ENCODE assay signal across 8 cellular contexts in genomic region chr1:6127587-6128163, GRCh38. TPM values are rescaled to one million over a fixed set of nuclear protein-coding genes. Genes with fewer than 3 reads are reported as not detected.
DNase-seq lines count a peak whose midpoint lies in the region; ATAC-seq and TF ChIP-seq lines count a peak whose summit lies in the region.

No MANE protein-coding gene starts in this region.

- no peaks in the 10 kb centered on the region for H3K27me3 ChIP-seq in naive thymus-derived CD4-positive, alpha-beta T cell (ENCODE audit: control insufficient read depth in 2 of 2, insufficient read depth in 2 of 2, low read length in 2 of 2)

- CTCF ChIA-PET in activated CD8-positive, alpha-beta T cell treated with anti-CD3 and anti-CD28 coated beads for 36 hours (lab: Charles Lee) = no interaction called here
- CTCF ChIA-PET in naive thymus-derived CD4-positive, alpha-beta T cell (lab: Charles Lee) = no interaction called here
- CTCF ChIA-PET in Calu3 (lab: Charles Lee) = interaction anchor here (1.0 kb wide), 1 partner anchor 8 kb away, joined by 3 read pairs; no protein-coding TSS in a partner anchor

- BruUV-seq in Calu3 (replicated peaks; lab: Mats Ljungman, UMichigan) = no TSS peak

- H3K9me3 ChIP-seq in naive thymus-derived CD4-positive, alpha-beta T cell (ENCODE audit: control insufficient read depth in 2 of 3, low read length in 3 of 3) = peaks cover 0 to 5% (median 0%) of the 10 kb centered on the region in 3 experiments

- H3K4me1 Mint-ChIP-seq in activated CD8-positive, alpha-beta T cell treated with anti-CD3 and anti-CD28 coated beads for 36 hours (ENCODE audit: low read depth) = peaks cover 9% of the 10 kb centered on the region
- H3K4me1 Mint-ChIP-seq in effector memory CD8-positive, alpha-beta T cell (ENCODE audit: low read depth in 2 of 2) = peaks cover 0 to 8% of the 10 kb centered on the region in 2 donors
- H3K4me1 Mint-ChIP-seq in naive thymus-derived CD4-positive, alpha-beta T cell = peaks cover 0 to 8% (median 0%) of the 10 kb centered on the region in 7 donors
- peaks cover 7% of the 10 kb centered on the region for H3K4me1 Mint-ChIP-seq in Calu3 (ENCODE audit: low read depth, unreplicated experiment)

- H3K4me3 ChIP-seq in naive thymus-derived CD4-positive, alpha-beta T cell (ENCODE audit: low read length) = no peak overlapping the region

- intact Hi-C loops in activated CD8-positive, alpha-beta T cell treated with anti-CD3 and anti-CD28 coated beads for 36 hours (cut with micrococcal nuclease) = no loop called here
- intact Hi-C loops in naive thymus-derived CD4-positive, alpha-beta T cell (cut with micrococcal nuclease) = loop anchor here (2.0 to 10.0 kb wide), 4 partner anchors 21 to 1645 kb away; partner anchors contain the start of genes ACOT7 (in 1 of the 2), ICMT (in 1 of the 2) and VAMP3 (in 1 of the 2)
- intact Hi-C loops in Calu3 (cut with micrococcal nuclease; ENCODE audit: unreplicated experiment) = no loop called here

- TF ChIP-seq CTCF in activated CD8-positive, alpha-beta T cell treated with anti-CD3 and anti-CD28 coated beads for 36 hours (IDR thresholded peaks at IDR 0.05) = no peak
- no peak for TF ChIP-seq CTCF in Calu3 (IDR thresholded peaks at IDR 0.05; ENCODE audit: unreplicated experiment)

- no peaks in the 10 kb centered on the region for H3K36me3 ChIP-seq in naive thymus-derived CD4-positive, alpha-beta T cell (ENCODE audit: control insufficient read depth in 2 of 3, insufficient read depth in 3 of 3, low read length in 3 of 3)

- no peak overlapping the region for H3K4me3 Mint-ChIP-seq in activated CD8-positive, alpha-beta T cell treated with anti-CD3 and anti-CD28 coated beads for 36 hours
- H3K4me3 Mint-ChIP-seq in effector memory CD8-positive, alpha-beta T cell = peak overlapping the region in 1 of 2 donors; percentile 27
- H3K4me3 Mint-ChIP-seq in naive thymus-derived CD4-positive, alpha-beta T cell = peak overlapping the region in 4 of 10 donors; percentile 25 to 73 (median 30)
- no peak overlapping the region for H3K4me3 Mint-ChIP-seq in Calu3 (ENCODE audit: low read depth, unreplicated experiment)

- no peak overlapping the region for H3K27ac Mint-ChIP-seq in activated CD8-positive, alpha-beta T cell treated with anti-CD3 and anti-CD28 coated beads for 36 hours
- no peak overlapping the region for H3K27ac Mint-ChIP-seq in effector memory CD8-positive, alpha-beta T cell
- no peak overlapping the region for H3K27ac Mint-ChIP-seq in naive thymus-derived CD4-positive, alpha-beta T cell
- no peak overlapping the region for H3K27ac Mint-ChIP-seq in Calu3 (ENCODE audit: unreplicated experiment)

- no peak overlapping the region for H3K27ac ChIP-seq in naive thymus-derived CD4-positive, alpha-beta T cell (ENCODE audit: low read depth, low read length)

- H3K9me3 Mint-ChIP-seq in activated CD8-positive, alpha-beta T cell treated with anti-CD3 and anti-CD28 coated beads for 36 hours = no peaks in the 10 kb centered on the region
- no peaks in the 10 kb centered on the region for H3K9me3 Mint-ChIP-seq in effector memory CD8-positive, alpha-beta T cell
- H3K9me3 Mint-ChIP-seq in naive thymus-derived CD4-positive, alpha-beta T cell = peaks cover 0 to 8% (median 3%) of the 10 kb centered on the region in 11 donors
- H3K9me3 Mint-ChIP-seq in Calu3 (ENCODE audit: low read depth, unreplicated experiment) = peaks cover 7% of the 10 kb centered on the region

- POLR2A ChIA-PET in activated CD8-positive, alpha-beta T cell treated with anti-CD3 and anti-CD28 coated beads for 36 hours (lab: Charles Lee) = no interaction called here
- POLR2A ChIA-PET in naive thymus-derived CD4-positive, alpha-beta T cell (lab: Charles Lee) = no interaction called here

- no peaks in the 10 kb centered on the region for H3K36me3 Mint-ChIP-seq in activated CD8-positive, alpha-beta T cell treated with anti-CD3 and anti-CD28 coated beads for 36 hours (ENCODE audit: low read depth)
- H3K36me3 Mint-ChIP-seq in effector memory CD8-positive, alpha-beta T cell (ENCODE audit: insufficient read depth) = no peaks in the 10 kb centered on the region
- H3K36me3 Mint-ChIP-seq in naive thymus-derived CD4-positive, alpha-beta T cell = peaks cover 0 to 3% (median 3%) of the 10 kb centered on the region in 5 donors
- H3K36me3 Mint-ChIP-seq in Calu3 (ENCODE audit: insufficient read depth, unreplicated experiment) = peaks cover 5% of the 10 kb centered on the region

- ATAC-seq in activated CD8-positive, alpha-beta T cell treated with anti-CD3 and anti-CD28 coated beads for 36 hours = peak; percentile 97
- ATAC-seq in effector memory CD8-positive, alpha-beta T cell (replicated peaks) = peak; percentile 90
- ATAC-seq in naive thymus-derived CD4-positive, alpha-beta T cell = peak; percentile 96
- ATAC-seq in GM18870 (IDR thresholded peaks at IDR 0.05; ENCODE audit: unreplicated experiment) = no peak

- DNase-seq in CMK (ENCODE audit: low read depth) = peak; percentile 96
- DNase-seq in NCI-H146 (lab: John Stamatoyannopoulos, UW) = peak; percentile 69
- peak; percentile 86 for DNase-seq in activated CD8-positive, alpha-beta T cell treated with anti-CD3 and anti-CD28 coated beads for 36 hours
- peak; percentile 35 to 54 (median 48) for DNase-seq in effector memory CD8-positive, alpha-beta T cell
- DNase-seq in naive thymus-derived CD4-positive, alpha-beta T cell = peak; percentile 42 to 76 (median 67)
- peak; percentile 39 to 55 for DNase-seq in stimulated activated CD8-positive, alpha-beta memory T cell treated with anti-CD3 and anti-CD28 coated beads, Interleukin-7, amount 100 ng/mL, for 48 hours (ENCODE audit: extremely low read depth in 1 of 2, low read depth in 1 of 2)
- no peak for DNase-seq in Calu3

- peaks cover 1% of the 10 kb centered on the region for H3K27me3 Mint-ChIP-seq in activated CD8-positive, alpha-beta T cell treated with anti-CD3 and anti-CD28 coated beads for 36 hours
- peaks cover 19 to 26% of the 10 kb centered on the region in 2 donors for H3K27me3 Mint-ChIP-seq in effector memory CD8-positive, alpha-beta T cell
- H3K27me3 Mint-ChIP-seq in naive thymus-derived CD4-positive, alpha-beta T cell = peaks cover 0 to 6% (median 0%) of the 10 kb centered on the region in 5 donors
- H3K27me3 Mint-ChIP-seq in Calu3 (ENCODE audit: unreplicated experiment) = peaks cover 54% of the 10 kb centered on the region

- peaks cover 0 to 3% of the 10 kb centered on the region in 2 donors for H3K4me1 ChIP-seq in naive thymus-derived CD4-positive, alpha-beta T cell (ENCODE audit: control insufficient read depth in 2 of 2, insufficient read depth in 2 of 2, low read length in 2 of 2)

RNA-seq across cellular contexts. Expression of gene CHD5, which starts 52.4 kb away (rescaled TPM):
- under 1 TPM; 0.61 to 0.63 TPM for total RNA-seq in activated CD8-positive, alpha-beta T cell treated with anti-CD3 and anti-CD28 coated beads for 36 hours
- total RNA-seq in naive thymus-derived CD4-positive, alpha-beta T cell = 1 to 10 TPM in 1 of 5 experiments, under 1 TPM in 4; 0.14 to 2.8 (median 0.37) TPM
- not detected for polyA plus RNA-seq in naive thymus-derived CD4-positive, alpha-beta T cell
- 0.27 and 0.28 TPM in 2 replicates for total RNA-seq in Calu3 (2022)

Comparison
In these comparisons a context has a peak if more than half of its experiments do, and no peak if none do; other contexts are left out.
1. intact Hi-C loops: an anchor here in naive thymus-derived CD4-positive, alpha-beta T cell (2.0 to 10.0 kb wide); none called in activated CD8-positive, alpha-beta T cell treated with anti-CD3 and anti-CD28 coated beads for 36 hours and Calu3.